Comparison of ENCODE assay signal across 1 cellular context in the genomic region with DNA sequence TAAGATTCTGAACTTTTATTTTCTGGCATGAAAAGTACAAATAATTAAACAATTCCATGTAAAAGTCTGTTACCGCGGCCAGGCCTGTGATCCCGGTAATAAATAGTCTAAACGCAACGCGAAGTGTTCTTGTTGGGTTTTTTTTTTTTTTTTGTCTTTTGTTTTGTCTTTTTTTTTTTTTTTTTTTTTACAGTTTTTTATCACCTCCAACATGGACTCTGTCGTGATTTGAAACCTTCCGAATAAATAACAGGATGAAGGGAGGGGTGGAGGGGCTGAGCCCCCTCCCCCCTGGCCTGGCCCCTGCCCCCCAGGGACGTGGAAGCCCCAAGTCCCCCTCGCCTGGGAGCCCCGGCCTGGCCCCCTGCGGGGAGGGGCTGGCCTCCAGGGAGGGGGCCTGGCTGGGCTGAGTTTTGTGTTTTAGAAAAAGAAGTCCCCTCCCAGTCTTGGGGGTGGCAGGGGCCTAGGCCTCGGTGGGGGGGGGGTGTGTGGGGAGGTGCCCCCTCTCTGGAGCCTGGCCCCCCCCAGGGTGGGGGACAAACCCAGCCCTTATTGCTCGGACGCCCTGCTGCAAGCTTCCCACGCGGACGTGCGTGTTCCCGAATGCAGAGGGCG.
TF ChIP-seq lines count a peak whose summit lies in the region.

No MANE protein-coding gene starts in this region.

TF ChIP-seq in GM12878, 131 proteins besides CTCF, POLR2A, EP300 and RAD21:
- TF ChIP-seq, protein P1, sequence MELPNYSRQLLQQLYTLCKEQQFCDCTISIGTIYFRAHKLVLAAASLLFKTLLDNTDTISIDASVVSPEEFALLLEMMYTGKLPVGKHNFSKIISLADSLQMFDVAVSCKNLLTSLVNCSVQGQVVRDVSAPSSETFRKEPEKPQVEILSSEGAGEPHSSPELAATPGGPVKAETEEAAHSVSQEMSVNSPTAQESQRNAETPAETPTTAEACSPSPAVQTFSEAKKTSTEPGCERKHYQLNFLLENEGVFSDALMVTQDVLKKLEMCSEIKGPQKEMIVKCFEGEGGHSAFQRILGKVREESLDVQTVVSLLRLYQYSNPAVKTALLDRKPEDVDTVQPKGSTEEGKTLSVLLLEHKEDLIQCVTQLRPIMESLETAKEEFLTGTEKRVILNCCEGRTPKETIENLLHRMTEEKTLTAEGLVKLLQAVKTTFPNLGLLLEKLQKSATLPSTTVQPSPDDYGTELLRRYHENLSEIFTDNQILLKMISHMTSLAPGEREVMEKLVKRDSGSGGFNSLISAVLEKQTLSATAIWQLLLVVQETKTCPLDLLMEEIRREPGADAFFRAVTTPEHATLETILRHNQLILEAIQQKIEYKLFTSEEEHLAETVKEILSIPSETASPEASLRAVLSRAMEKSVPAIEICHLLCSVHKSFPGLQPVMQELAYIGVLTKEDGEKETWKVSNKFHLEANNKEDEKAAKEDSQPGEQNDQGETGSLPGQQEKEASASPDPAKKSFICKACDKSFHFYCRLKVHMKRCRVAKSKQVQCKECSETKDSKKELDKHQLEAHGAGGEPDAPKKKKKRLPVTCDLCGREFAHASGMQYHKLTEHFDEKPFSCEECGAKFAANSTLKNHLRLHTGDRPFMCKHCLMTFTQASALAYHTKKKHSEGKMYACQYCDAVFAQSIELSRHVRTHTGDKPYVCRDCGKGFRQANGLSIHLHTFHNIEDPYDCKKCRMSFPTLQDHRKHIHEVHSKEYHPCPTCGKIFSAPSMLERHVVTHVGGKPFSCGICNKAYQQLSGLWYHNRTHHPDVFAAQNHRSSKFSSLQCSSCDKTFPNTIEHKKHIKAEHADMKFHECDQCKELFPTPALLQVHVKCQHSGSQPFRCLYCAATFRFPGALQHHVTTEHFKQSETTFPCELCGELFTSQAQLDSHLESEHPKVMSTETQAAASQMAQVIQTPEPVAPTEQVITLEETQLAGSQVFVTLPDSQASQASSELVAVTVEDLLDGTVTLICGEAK (IDR thresholded peaks at IDR 0.05; ENCODE audit: borderline replicate concordance) = no peak
- peak; percentile 40; the same call in 1 of the 2 replicates for TF ChIP-seq ZNF384 (IDR thresholded peaks at IDR 0.05; ENCODE audit: borderline replicate concordance, low read depth, low read length)
